ENCODE assay signal across 1 cellular context in genomic region chr2:6922201-6922656, GRCh38.
A peak's percentile ranks its signal among the peaks of the same experiment; 100 is the strongest.
TF ChIP-seq lines count a peak whose summit lies in the region.

No MANE protein-coding gene starts in this region.

TF ChIP-seq in K562, 482 proteins besides CTCF, POLR2A, EP300 and RAD21:
- TF ChIP-seq PRDM10 (IDR thresholded peaks at IDR 0.05; ENCODE audit: partially characterized antibody): no peak
- TF ChIP-seq FOXK2 (conservative IDR thresholded peaks at IDR 0.05 in 1 of 2, IDR thresholded peaks at IDR 0.05 in 1 of 2; ENCODE audit: low read depth in 2 of 2): 0 out of 4 replicates have a peak, but pooled peaks have one; percentile 29 to 42
- no peak for TF ChIP-seq ZFP91 (CRISPR knock-in tag; IDR thresholded peaks at IDR 0.05)
- 0 out of 2 replicates have a peak, but pooled peaks have one; percentile 25 for TF ChIP-seq ZNF384 (IDR thresholded peaks at IDR 0.05; ENCODE audit: low read depth, low read length)
